In the genomic region with DNA sequence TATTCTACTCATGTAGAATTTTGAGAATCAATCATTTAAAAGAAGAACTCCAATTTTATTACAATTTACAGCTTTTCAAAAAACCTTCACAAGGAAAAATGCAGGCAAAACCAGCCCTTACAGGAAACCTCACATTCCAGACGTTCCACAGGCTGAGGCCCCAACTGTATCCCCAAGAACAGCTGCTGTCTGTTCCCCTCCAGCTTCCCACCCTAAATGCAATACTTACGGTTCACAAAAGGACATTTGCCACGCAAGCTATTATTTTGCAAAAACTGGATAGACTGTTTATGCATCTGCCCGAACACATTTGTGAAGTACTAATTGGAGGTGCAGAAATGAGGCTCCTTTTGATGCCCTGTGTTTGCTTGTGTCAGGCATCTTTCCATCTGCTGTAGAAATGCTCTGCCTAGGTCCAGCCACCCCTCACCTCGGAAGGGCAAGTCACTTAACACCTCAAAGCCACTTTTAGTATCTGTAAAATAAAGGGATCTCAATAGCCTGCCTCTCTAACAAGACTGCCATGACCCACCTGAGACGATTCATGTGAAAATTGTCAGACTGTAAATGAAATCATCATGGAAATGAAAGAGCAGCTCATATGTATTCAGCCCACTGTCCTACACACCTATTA, we compare ENCODE assay signal across 19 cellular contexts. TPM values are rescaled to one million over a fixed set of nuclear protein-coding genes. Genes with fewer than 3 reads are reported as not detected.
DNase-seq lines count a peak whose midpoint lies in the region; ATAC-seq, FAIRE-seq and TF ChIP-seq lines count a peak whose summit lies in the region.
"Had no signal": no experiment of that assay in that cellular context is flagged by ENCODE, and none has a peak within 500 bp of the region (broad histone marks: within the 10 kb centered on the region; RNA-seq: fewer than 3 reads in every experiment).

No MANE protein-coding gene starts in this region.

- H3K9me3 Mint-ChIP-seq in neural crest cell: no peaks in the 10 kb centered on the region
- H3K9me3 Mint-ChIP-seq: dendritic cell treated with granulocyte-macrophage colony-stimulating factor and Interleukin-4, amounts not matched to agents 40 ng/mL and 50 ng/mL, for 4 days; naive thymus-derived CD4-positive, alpha-beta T cell had no signal

- FAIRE-seq in frontal cortex (lab: Jason Lieb, UNC): no peak

- TF ChIP-seq CTCF in AG10803 (conservative IDR thresholded peaks at IDR 0.05; ENCODE audit: low read length) (no peak), neural crest cell (conservative IDR thresholded peaks at IDR 0.05) (no peak)

- H3K4me3 ChIP-seq in AG10803 (ENCODE audit: low read length): no peak overlapping the region
- H3K4me3 ChIP-seq: esophagus muscularis mucosa, vagina had no signal

- H3K4me1 Mint-ChIP-seq in neural crest cell: peaks cover 63% of the 10 kb centered on the region

- H3K4me3 Mint-ChIP-seq in neural crest cell: peak overlapping the region; percentile 54
- H3K4me3 Mint-ChIP-seq: dendritic cell treated with granulocyte-macrophage colony-stimulating factor and Interleukin-4, amounts not matched to agents 40 ng/mL and 50 ng/mL, for 4 days; naive thymus-derived CD4-positive, alpha-beta T cell had no signal

- H3K27ac Mint-ChIP-seq in neural crest cell (ENCODE audit: unreplicated experiment): no peak overlapping the region
- H3K27ac Mint-ChIP-seq: dendritic cell treated with granulocyte-macrophage colony-stimulating factor and Interleukin-4, amounts not matched to agents 40 ng/mL and 50 ng/mL, for 4 days; naive thymus-derived CD4-positive, alpha-beta T cell had no signal

- no peak for ATAC-seq in HG03521 (IDR thresholded peaks at IDR 0.05; ENCODE audit: unreplicated experiment)
- ATAC-seq in GM18868 (IDR thresholded peaks at IDR 0.05; ENCODE audit: unreplicated experiment): no peak
- ATAC-seq: left ventricle myocardium superior; naive thymus-derived CD4-positive, alpha-beta T cell had no signal

- H3K36me3 Mint-ChIP-seq in neural crest cell (ENCODE audit: low read depth): no peaks in the 10 kb centered on the region
- H3K36me3 Mint-ChIP-seq: naive thymus-derived CD4-positive, alpha-beta T cell had no signal

- H3K27me3 Mint-ChIP-seq in neural crest cell (ENCODE audit: low read depth): no peaks in the 10 kb centered on the region

- DNase-seq in AG10803 (ENCODE audit: low read depth) (peak; percentile 20), amniotic epithelial cell (ENCODE audit: low read depth) (peak; percentile 59), glomerular endothelial cell (ENCODE audit: extremely low read depth, low read depth, low spot score) (peak; percentile 55), neural crest cell (ENCODE audit: low read depth, low spot score) (no peak), SK-N-DZ (ENCODE audit: low spot score) (no peak), frontal cortex (ENCODE audit: low spot score in 2 of 2) (no peak)
- DNase-seq: activated gamma-delta T cell; GOT3; hippocampal formation; left ventricle myocardium superior; naive thymus-derived CD4-positive, alpha-beta T cell; NCI-H187; NCI-H446 treated with DMSO at 0.1 percent for 48 hours; T-helper 9 cell had no signal

RNA-seq across cellular contexts. Expression of a gene that starts 26.5 kb away (rescaled TPM):
- total RNA-seq in glomerular endothelial cell (5.4 and 10.0 TPM in 2 replicates), neural crest cell (23.7 and 26.2 TPM in 2 replicates), frontal cortex (126 TPM)
- polyA plus RNA-seq in SK-N-DZ (2014; cell fraction: cytosol; rRNA removed): 8.2 and 10.4 TPM in 2 replicates
- 15.9 and 19.2 TPM in 2 replicates for polyA plus RNA-seq in SK-N-DZ (2014; cell fraction: nucleus; rRNA removed)
- total RNA-seq: naive thymus-derived CD4-positive, alpha-beta T cell had no signal
- polyA plus RNA-seq: naive thymus-derived CD4-positive, alpha-beta T cell had no signal

Comparison
In these comparisons a context has a peak if more than half of its experiments do, and no peak if none do; other contexts are left out.
1. DNase-seq: peak in AG10803 (single experiment), amniotic epithelial cell (single experiment) and glomerular endothelial cell (single experiment); none in neural crest cell (single experiment), SK-N-DZ (single experiment) and frontal cortex (0 of 2).